In genomic region chr13:25902946-25903345, GRCh38 we compare ENCODE assay signal across 11 cellular contexts.
DNase-seq lines count a peak whose midpoint lies in the region; ATAC-seq, FAIRE-seq and TF ChIP-seq lines count a peak whose summit lies in the region.
"Had no signal": no experiment of that assay in that cellular context is flagged by ENCODE, and none has a peak within 500 bp of the region (broad histone marks: within the 10 kb centered on the region; RNA-seq: fewer than 3 reads in every experiment).

No MANE protein-coding gene starts in this region.

- H3K4me3 Mint-ChIP-seq in nephron progenitor cell: no peak overlapping the region
- H3K4me3 Mint-ChIP-seq: H9 had no signal

- no peak for TF ChIP-seq EP300 in sigmoid colon (IDR thresholded peaks at IDR 0.05)

- DNase-seq in GM12892 (ENCODE audit: insufficient read length) (no peak), RWPE2 (ENCODE audit: low spot score) (no peak), nephron progenitor cell (no peak), left ventricle myocardium inferior (no peak), T1000 (lab: John Stamatoyannopoulos, UW) (no peak), sigmoid colon (no peak)
- DNase-seq: DMS153, H9 had no signal

- H3K9me3 ChIP-seq in RWPE2 (ENCODE audit: severe bottlenecking): no peaks in the 10 kb centered on the region
- H3K9me3 ChIP-seq in left ventricle myocardium inferior (replicated peaks): peaks cover under 1% of the 10 kb centered on the region
- H3K9me3 ChIP-seq in sigmoid colon: no peaks in the 10 kb centered on the region

- H3K27ac ChIP-seq in RWPE2 (ENCODE audit: poor library complexity, severe bottlenecking): peak overlapping the region; percentile 91
- no peak overlapping the region for H3K27ac ChIP-seq in left ventricle myocardium inferior (replicated peaks)
- no peak overlapping the region for H3K27ac ChIP-seq in sigmoid colon

- H3K9me3 Mint-ChIP-seq in nephron progenitor cell: peaks cover 32% of the 10 kb centered on the region

- intact Hi-C loops in left ventricle myocardium inferior (cut with micrococcal nuclease) (no loop called here), sigmoid colon (cut with DNase I) (no loop called here)

- WGBS in sigmoid colon, 2 donors: 84 to 86% methylated on average over 11 of the region's 11 CpGs

- H3K36me3 ChIP-seq in RWPE2 (ENCODE audit: low read depth): no peaks in the 10 kb centered on the region
- no peaks in the 10 kb centered on the region for H3K36me3 ChIP-seq in left ventricle myocardium inferior
- no peaks in the 10 kb centered on the region for H3K36me3 ChIP-seq in sigmoid colon

- peaks cover 19% of the 10 kb centered on the region for H3K36me3 Mint-ChIP-seq in nephron progenitor cell (ENCODE audit: low read depth)

- no peak for TF ChIP-seq POLR2A in GM12892 (IDR thresholded peaks at IDR 0.05; ENCODE audit: low read depth, low read length)
- no peak for TF ChIP-seq POLR2A in sigmoid colon (IDR thresholded peaks at IDR 0.05)

- no peak for TF ChIP-seq CTCF in RWPE2 (IDR thresholded peaks at IDR 0.05; ENCODE audit: poor library complexity, severe bottlenecking)
- no peak for TF ChIP-seq CTCF in nephron progenitor cell (IDR thresholded peaks at IDR 0.05)
- TF ChIP-seq CTCF in left ventricle myocardium inferior (IDR thresholded peaks at IDR 0.05; ENCODE audit: borderline replicate concordance): no peak
- no peak for TF ChIP-seq CTCF in sigmoid colon (IDR thresholded peaks at IDR 0.05)

- peaks cover 8% of the 10 kb centered on the region for H3K4me1 Mint-ChIP-seq in nephron progenitor cell

- ATAC-seq in GM21529 (IDR thresholded peaks at IDR 0.05; ENCODE audit: unreplicated experiment): peak; percentile 68
- ATAC-seq in RWPE2 (ENCODE audit: low read depth): no peak

- peaks cover 4% of the 10 kb centered on the region for H3K27me3 Mint-ChIP-seq in nephron progenitor cell (ENCODE audit: low read depth, poor library complexity)

- no peaks in the 10 kb centered on the region for H3K27me3 ChIP-seq in RWPE2 (ENCODE audit: insufficient read depth, poor library complexity, severe bottlenecking)
- H3K27me3 ChIP-seq in left ventricle myocardium inferior (ENCODE audit: low read depth): peaks cover 23% of the 10 kb centered on the region
- H3K27me3 ChIP-seq in sigmoid colon: no peaks in the 10 kb centered on the region

- FAIRE-seq in GM12892 (lab: Jason Lieb, UNC): peak; percentile 64
- FAIRE-seq: urothelium cell line had no signal

- H3K4me3 ChIP-seq in RWPE2 (ENCODE audit: severe bottlenecking) (no peak overlapping the region), left ventricle myocardium inferior (no peak overlapping the region), sigmoid colon (no peak overlapping the region)
- H3K4me3 ChIP-seq: SK-N-MC had no signal

- H3K4me1 ChIP-seq in RWPE2 (ENCODE audit: insufficient read depth, poor library complexity, severe bottlenecking) (peaks cover 27% of the 10 kb centered on the region), left ventricle myocardium inferior (no peaks in the 10 kb centered on the region), sigmoid colon (no peaks in the 10 kb centered on the region)

- peak overlapping the region; percentile 17 for H3K27ac Mint-ChIP-seq in nephron progenitor cell
- H3K27ac Mint-ChIP-seq: H9 had no signal
